Comparison of ENCODE assay signal across 1 cellular context in genomic region chr7:106471021-106471420, GRCh38.
TF ChIP-seq lines count a peak whose summit lies in the region.

No MANE protein-coding gene starts in this region.

TF ChIP-seq in H1, 55 proteins besides CTCF, POLR2A, EP300 and RAD21:
- no peak for TF ChIP-seq GTF2F1 (IDR thresholded peaks at IDR 0.05; ENCODE audit: borderline replicate concordance, low read depth, low read length)
- TF ChIP-seq HDAC2 (IDR thresholded peaks at IDR 0.05; ENCODE audit: borderline replicate concordance in 1 of 2, low read depth in 2 of 2, low read length in 2 of 2), result no peak
- TF ChIP-seq HDAC6 (IDR thresholded peaks at IDR 0.05; ENCODE audit: low read depth, low read length), result no peak
- TF ChIP-seq JUN (IDR thresholded peaks at IDR 0.05; ENCODE audit: low read depth, low read length), result no peak
- TF ChIP-seq SAP30 (IDR thresholded peaks at IDR 0.05; ENCODE audit: insufficient read depth, insufficient replicate concordance, low read length), result no peak
- TF ChIP-seq RXRA (IDR thresholded peaks at IDR 0.05; ENCODE audit: insufficient read depth, low read depth, low read length), result no peak
- no peak for TF ChIP-seq SRF (IDR thresholded peaks at IDR 0.05; ENCODE audit: low read depth, low read length)
- TF ChIP-seq CHD1 (IDR thresholded peaks at IDR 0.05; ENCODE audit: low read depth, low read length), result no peak
- TF ChIP-seq BACH1 (IDR thresholded peaks at IDR 0.05; ENCODE audit: low read length), result no peak
- no peak for TF ChIP-seq CHD7 (IDR thresholded peaks at IDR 0.05; ENCODE audit: insufficient replicate concordance, low read length)
- TF ChIP-seq SP2 (IDR thresholded peaks at IDR 0.05; ENCODE audit: low read length), result no peak
- no peak for TF ChIP-seq POLR2AphosphoS5 (IDR thresholded peaks at IDR 0.05; ENCODE audit: low read depth, low read length)
- no peak for TF ChIP-seq SIX5 (IDR thresholded peaks at IDR 0.05; ENCODE audit: low read depth, low read length)
- TF ChIP-seq USF2 (IDR thresholded peaks at IDR 0.05; ENCODE audit: low read length), result no peak
- no peak for TF ChIP-seq GABPA (IDR thresholded peaks at IDR 0.05; ENCODE audit: borderline replicate concordance, insufficient read depth, low read length)
- no peak for TF ChIP-seq KDM4A (IDR thresholded peaks at IDR 0.05; ENCODE audit: low read depth, low read length, severe bottlenecking)
- no peak for TF ChIP-seq FOSL1 (IDR thresholded peaks at IDR 0.05; ENCODE audit: insufficient read depth, low read depth, low read length)
- no peak for TF ChIP-seq BRCA1 (IDR thresholded peaks at IDR 0.05; ENCODE audit: low read depth, low read length)
